In genomic region chr10:47028466-47028865, GRCh38 we compare ENCODE assay signal across 27 cellular contexts.
DNase-seq lines count a peak whose midpoint lies in the region; ATAC-seq and TF ChIP-seq lines count a peak whose summit lies in the region.
"Had no signal": no experiment of that assay in that cellular context is flagged by ENCODE, and none has a peak within 500 bp of the region (broad histone marks: within the 10 kb centered on the region; RNA-seq: fewer than 3 reads in every experiment).

No MANE protein-coding gene starts in this region.

- H3K4me3 ChIP-seq in heart right ventricle = no peak overlapping the region
- H3K4me3 ChIP-seq in WERI-Rb-1 (ENCODE audit: low read depth, low read length) = no peak overlapping the region
- no peak overlapping the region for H3K4me3 ChIP-seq in suprapubic skin
- H3K4me3 ChIP-seq: psoas muscle, SK-N-MC, thoracic aorta, vagina had no signal

- no peaks in the 10 kb centered on the region for H3K9me3 ChIP-seq in heart right ventricle
- H3K9me3 ChIP-seq in WERI-Rb-1 (ENCODE audit: severe bottlenecking) = peaks cover 5% of the 10 kb centered on the region
- H3K9me3 ChIP-seq in suprapubic skin = no peaks in the 10 kb centered on the region
- H3K9me3 ChIP-seq: psoas muscle, thoracic aorta, vagina had no signal

- peaks cover 0 to 11% (median 0%) of the 10 kb centered on the region in 9 donors for H3K4me1 ChIP-seq in heart right ventricle
- H3K4me1 ChIP-seq in suprapubic skin = peaks cover 10% of the 10 kb centered on the region
- H3K4me1 ChIP-seq: psoas muscle, vagina had no signal

- H3K36me3 ChIP-seq in heart right ventricle (no peaks in the 10 kb centered on the region), WERI-Rb-1 (no peaks in the 10 kb centered on the region), suprapubic skin (no peaks in the 10 kb centered on the region)
- H3K36me3 ChIP-seq: thoracic aorta, vagina had no signal

- H3K27ac ChIP-seq in heart right ventricle (no peak overlapping the region), WERI-Rb-1 (no peak overlapping the region), suprapubic skin (no peak overlapping the region)
- H3K27ac ChIP-seq: psoas muscle, SK-N-MC, thoracic aorta, vagina had no signal

- no peak for TF ChIP-seq EP300 in suprapubic skin (IDR thresholded peaks at IDR 0.05)

- no peak for TF ChIP-seq CTCF in heart right ventricle (IDR thresholded peaks at IDR 0.05)
- TF ChIP-seq CTCF in WERI-Rb-1 (IDR thresholded peaks at IDR 0.05; ENCODE audit: low read depth, low read length) = no peak
- TF ChIP-seq CTCF in suprapubic skin (IDR thresholded peaks at IDR 0.05) = no peak

- intact Hi-C loops in Right ventricle myocardium inferior (cut with DNase I) = no loop called here
- intact Hi-C loops in heart right ventricle (cut with DNase I) = loop anchor here in 1 of 10 donors (5.0 kb wide), 1 partner anchor 284 kb away; no protein-coding TSS in a partner anchor

- no peak for TF ChIP-seq POLR2A in suprapubic skin (IDR thresholded peaks at IDR 0.05)

- ATAC-seq in Right ventricle myocardium inferior = no peak
- no peak for ATAC-seq in heart right ventricle
- no peak for ATAC-seq in left lobe of liver
- no peak for ATAC-seq in HG02610 (IDR thresholded peaks at IDR 0.05; ENCODE audit: unreplicated experiment)
- ATAC-seq: activated naive CD8-positive, alpha-beta T cell treated with anti-CD3 and anti-CD28 coated beads, Interleukin-2, amount 50 U/mL, for 24 hours; CD8-positive, alpha-beta T cell; psoas muscle had no signal

- 91 to 92% methylated on average over 8 of the region's 8 CpGs for WGBS in heart right ventricle, 2 donors
- WGBS in suprapubic skin = 96% methylated on average over 8 of the region's 8 CpGs

- DNase-seq in Right ventricle myocardium inferior (ENCODE audit: missing footprints) = peak; percentile 37
- DNase-seq in heart right ventricle = no peak
- peak; percentile 3 for DNase-seq in WERI-Rb-1
- DNase-seq in left lobe of liver (ENCODE audit: low spot score) = peak; percentile 32
- peak; percentile 38 to 69 for DNase-seq in suprapubic skin (ENCODE audit: low spot score in 2 of 2)
- DNase-seq in A172 (ENCODE audit: low spot score) = no peak
- no peak for DNase-seq in NCI-H524 (lab: John Stamatoyannopoulos, UW)
- DNase-seq: activated CD4-positive, CD25-positive, alpha-beta regulatory T cell treated with anti-CD3 and anti-CD28 coated beads, Interleukin-2, amount 50 U/mL, for 72 hours; activated naive CD4-positive, alpha-beta T cell; activated naive CD8-positive, alpha-beta T cell treated with anti-CD3 and anti-CD28 coated beads, Interleukin-2, amount 50 U/mL, for 24 hours; central memory CD4-positive, alpha-beta T cell; midbrain; naive B cell; NCI-H1105; NCI-H187 treated with DMSO at 0.1 percent for 48 hours; NCI-H2171 treated with DMSO at 0.1 percent for 48 hours; NCI-H510A treated with DMSO at 0.1 percent for 48 hours; nucleus accumbens; OCI-M1; stimulated activated naive CD4-positive, alpha-beta T cell treated with Interleukin-2 at 50 U/mL for 16 hours; T-helper 1 cell had no signal

- H3K27me3 ChIP-seq in heart right ventricle = peaks cover 0 to 3% (median 0%) of the 10 kb centered on the region in 7 donors
- H3K27me3 ChIP-seq in WERI-Rb-1 (ENCODE audit: insufficient read depth, low read depth, severe bottlenecking) = no peaks in the 10 kb centered on the region
- no peaks in the 10 kb centered on the region for H3K27me3 ChIP-seq in suprapubic skin
- H3K27me3 ChIP-seq: vagina had no signal

Comparison
In these comparisons a context has a peak if more than half of its experiments do, and no peak if none do; other contexts are left out.
1. DNase-seq: peak in Right ventricle myocardium inferior (single experiment), WERI-Rb-1 (single experiment), left lobe of liver (single experiment) and suprapubic skin (2 of 2); none in heart right ventricle (0 of 2), A172 (single experiment) and NCI-H524 (0 of 2).